In the genomic region with DNA sequence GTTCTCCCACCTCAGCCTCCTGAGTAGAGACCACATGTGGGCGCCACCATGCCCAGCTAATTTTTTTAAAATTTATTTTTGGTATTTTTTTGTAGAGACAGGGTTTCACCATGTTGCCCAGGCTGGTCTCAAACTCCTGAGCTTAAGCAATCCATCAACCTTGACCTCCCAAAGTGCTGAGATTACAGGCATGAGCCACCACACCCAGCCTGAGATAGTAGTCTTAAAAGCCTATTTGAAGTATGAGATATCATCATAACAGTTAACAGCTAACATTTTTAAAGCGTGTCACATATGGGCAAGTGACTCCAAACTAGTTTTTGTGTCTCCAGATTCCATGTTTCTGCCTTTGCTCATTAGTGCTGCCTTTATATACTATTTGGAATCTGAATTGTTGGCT, we compare ENCODE assay signal across 37 cellular contexts.
"Had no signal": no experiment of that assay in that cellular context is flagged by ENCODE, and none has a peak within 500 bp of the region (broad histone marks: within the 10 kb centered on the region; RNA-seq: fewer than 3 reads in every experiment).

No MANE protein-coding gene starts in this region.

- H3K27ac ChIP-seq: adrenal gland, ascending aorta, body of pancreas, brain microvascular endothelial cell, breast epithelium, cardiac muscle cell had no signal

- H3K27me3 Mint-ChIP-seq: activated T-helper 17 cell treated with anti-CD3 and anti-CD28 coated beads, Interleukin-2, amount 50 U/mL, for 72 hours had no signal

- H3K4me1 ChIP-seq: adrenal gland, ascending aorta, body of pancreas, breast epithelium had no signal

- H3K9me3 ChIP-seq: adrenal gland, ascending aorta, body of pancreas, breast epithelium had no signal

- H3K4me3 Mint-ChIP-seq: activated naive CD4-positive, alpha-beta T cell treated with anti-CD3 and anti-CD28 coated beads for 36 hours; activated naive CD4-positive, alpha-beta T cell treated with anti-CD3 and anti-CD28 coated beads, Interleukin-2, amount 10 ng/mL, durations not matched to agents 7 days and 5 days; activated naive CD4-positive, alpha-beta T cell treated with anti-CD3 and anti-CD28 coated beads, Interleukin-2, amount 50 U/mL, for 24 hours; activated naive CD8-positive, alpha-beta T cell; activated naive CD8-positive, alpha-beta T cell treated with anti-CD3 and anti-CD28 coated beads for 36 hours; activated naive CD8-positive, alpha-beta T cell treated with anti-CD3 and anti-CD28 coated beads, Interleukin-2, amount 10 ng/mL, durations not matched to agents 7 days and 5 days; activated naive CD8-positive, alpha-beta T cell treated with anti-CD3 and anti-CD28 coated beads, Interleukin-2, amount 50 U/mL, for 24 hours; activated T-cell treated with anti-CD3 and anti-CD28 coated beads, Interleukin-2, amount 50 U/mL, for 24 hours; activated T-cell treated with anti-CD3 and anti-CD28 coated beads, Interleukin-2, amount 50 U/mL, for 4 hours; activated T-cell treated with anti-CD3 and anti-CD28 coated beads, Interleukin-2, amount 50 U/mL, for 72 hours; activated T-helper 1 cell treated with anti-CD3 and anti-CD28 coated beads, Interleukin-12 subunit alpha, Interleukin-12 subunit beta, Interleukin-2, Interleukin-4 antibody, amounts not matched to agents 30 ng/mL and 10 ng/mL and 1 ng/mL, durations not matched to agents 14 hours and 24 hours and 36 hours; activated T-helper 17 cell treated with anti-CD3 and anti-CD28 coated beads, Interleukin-2, amount 50 U/mL, for 72 hours; brain; central memory CD8-positive, alpha-beta T cell had no signal

- H3K27me3 ChIP-seq: ascending aorta, body of pancreas, brain microvascular endothelial cell, breast epithelium, cardiac muscle cell had no signal

- DNase-seq: activated effector memory CD4-positive, alpha-beta T cell treated with anti-CD3 and anti-CD28 coated beads, Interleukin-2, amount 50 U/mL, for 16 hours; activated effector memory CD4-positive, alpha-beta T cell treated with Interleukin-2 at 50 U/mL for 16 hours; activated gamma-delta T cell; activated gamma-delta T cell treated with Interleukin-2 at 50 U/mL for 16 hours; activated naive CD4-positive, alpha-beta T cell; activated naive CD4-positive, alpha-beta T cell treated with anti-CD3 and anti-CD28 coated beads for 36 hours; activated naive CD4-positive, alpha-beta T cell treated with anti-CD3 and anti-CD28 coated beads, Interleukin-2, amount 10 ng/mL, durations not matched to agents 7 days and 5 days; activated naive CD4-positive, alpha-beta T cell treated with anti-CD3 and anti-CD28 coated beads, Interleukin-2, amount 50 U/mL, for 16 hours; activated naive CD4-positive, alpha-beta T cell treated with Interleukin-2 at 50 U/mL for 16 hours; activated naive CD8-positive, alpha-beta T cell treated with anti-CD3 and anti-CD28 coated beads for 36 hours; activated naive CD8-positive, alpha-beta T cell treated with anti-CD3 and anti-CD28 coated beads, Interleukin-2, amount 10 ng/mL, durations not matched to agents 7 days and 5 days; activated naive CD8-positive, alpha-beta T cell treated with anti-CD3 and anti-CD28 coated beads, Interleukin-2, amount 50 U/mL, for 24 hours; activated T-cell treated with anti-CD3 and anti-CD28 coated beads, Interleukin-2, amount 50 U/mL, for 1 hour; activated T-cell treated with anti-CD3 and anti-CD28 coated beads, Interleukin-2, amount 50 U/mL, for 24 hours; activated T-cell treated with anti-CD3 and anti-CD28 coated beads, Interleukin-2, amount 50 U/mL, for 4 hours; activated T-cell treated with anti-CD3 and anti-CD28 coated beads, Interleukin-2, amount 50 U/mL, for 48 hours; activated T-cell treated with anti-CD3 and anti-CD28 coated beads, Interleukin-2, amount 50 U/mL, for 72 hours; adrenal gland; amniotic stem cell; anterior cingulate cortex; aorta; body of pancreas; brain microvascular endothelial cell; caudate nucleus; central memory CD4-positive, alpha-beta T cell; cerebellar nuclear complex had no signal

- H3K27ac Mint-ChIP-seq: activated naive CD4-positive, alpha-beta T cell treated with anti-CD3 and anti-CD28 coated beads for 36 hours; activated naive CD4-positive, alpha-beta T cell treated with anti-CD3 and anti-CD28 coated beads, Interleukin-2, amount 10 ng/mL, durations not matched to agents 7 days and 5 days; activated naive CD4-positive, alpha-beta T cell treated with anti-CD3 and anti-CD28 coated beads, Interleukin-2, amount 50 U/mL, for 24 hours; activated naive CD4-positive, alpha-beta T cell treated with anti-CD3 and anti-CD28 coated beads, Interleukin-2, amount 50 U/mL, for 72 hours; activated naive CD8-positive, alpha-beta T cell; activated naive CD8-positive, alpha-beta T cell treated with anti-CD3 and anti-CD28 coated beads for 36 hours; activated naive CD8-positive, alpha-beta T cell treated with anti-CD3 and anti-CD28 coated beads, Interleukin-2, amount 10 ng/mL, durations not matched to agents 7 days and 5 days; activated naive CD8-positive, alpha-beta T cell treated with anti-CD3 and anti-CD28 coated beads, Interleukin-2, amount 50 U/mL, for 24 hours; activated T-cell treated with anti-CD3 and anti-CD28 coated beads, Interleukin-2, amount 50 U/mL, for 24 hours; activated T-cell treated with anti-CD3 and anti-CD28 coated beads, Interleukin-2, amount 50 U/mL, for 72 hours; activated T-helper 1 cell treated with anti-CD3 and anti-CD28 coated beads, Interleukin-12 subunit alpha, Interleukin-12 subunit beta, Interleukin-2, Interleukin-4 antibody, amounts not matched to agents 30 ng/mL and 10 ng/mL and 1 ng/mL, durations not matched to agents 14 hours and 24 hours and 36 hours; activated T-helper 17 cell treated with anti-CD3 and anti-CD28 coated beads, Interleukin-2, amount 50 U/mL, for 72 hours; activated T-helper 2 cell treated with anti-CD3 and anti-CD28 coated beads, Interferon-gamma antibody, Interleukin-2, Interleukin-4, amounts not matched to agents 10 μg/mL and 5 μg/mL and 100 μg/mL, durations not matched to agents 14 hours and 24 hours and 36 hours had no signal

- H3K36me3 ChIP-seq: adrenal gland, ascending aorta, brain microvascular endothelial cell, breast epithelium, cardiac muscle cell had no signal

- H3K4me3 ChIP-seq: adrenal gland, ascending aorta, body of pancreas, breast epithelium, cardiac muscle cell had no signal

- H3K4me1 Mint-ChIP-seq: activated naive CD4-positive, alpha-beta T cell treated with anti-CD3 and anti-CD28 coated beads, Interleukin-2, amount 10 ng/mL, durations not matched to agents 7 days and 5 days; activated naive CD4-positive, alpha-beta T cell treated with anti-CD3 and anti-CD28 coated beads, Interleukin-2, amount 50 U/mL, for 24 hours; activated naive CD8-positive, alpha-beta T cell treated with anti-CD3 and anti-CD28 coated beads for 36 hours; activated naive CD8-positive, alpha-beta T cell treated with anti-CD3 and anti-CD28 coated beads, Interleukin-2, amount 10 ng/mL, durations not matched to agents 7 days and 5 days; activated naive CD8-positive, alpha-beta T cell treated with anti-CD3 and anti-CD28 coated beads, Interleukin-2, amount 50 U/mL, for 24 hours; central memory CD8-positive, alpha-beta T cell had no signal

- H3K36me3 Mint-ChIP-seq: activated naive CD4-positive, alpha-beta T cell treated with anti-CD3 and anti-CD28 coated beads, Interleukin-2, amount 10 ng/mL, durations not matched to agents 7 days and 5 days; activated naive CD4-positive, alpha-beta T cell treated with anti-CD3 and anti-CD28 coated beads, Interleukin-2, amount 50 U/mL, for 72 hours; activated naive CD8-positive, alpha-beta T cell; activated naive CD8-positive, alpha-beta T cell treated with anti-CD3 and anti-CD28 coated beads for 36 hours; activated naive CD8-positive, alpha-beta T cell treated with anti-CD3 and anti-CD28 coated beads, Interleukin-2, amount 10 ng/mL, durations not matched to agents 7 days and 5 days; brain had no signal

- H3K9me3 Mint-ChIP-seq: activated naive CD4-positive, alpha-beta T cell treated with anti-CD3 and anti-CD28 coated beads for 36 hours; activated naive CD4-positive, alpha-beta T cell treated with anti-CD3 and anti-CD28 coated beads, Interleukin-2, amount 10 ng/mL, durations not matched to agents 7 days and 5 days; activated naive CD4-positive, alpha-beta T cell treated with anti-CD3 and anti-CD28 coated beads, Interleukin-2, amount 50 U/mL, for 24 hours; activated naive CD4-positive, alpha-beta T cell treated with anti-CD3 and anti-CD28 coated beads, Interleukin-2, amount 50 U/mL, for 72 hours; activated naive CD8-positive, alpha-beta T cell treated with anti-CD3 and anti-CD28 coated beads for 36 hours; activated naive CD8-positive, alpha-beta T cell treated with anti-CD3 and anti-CD28 coated beads, Interleukin-2, amount 10 ng/mL, durations not matched to agents 7 days and 5 days; activated naive CD8-positive, alpha-beta T cell treated with anti-CD3 and anti-CD28 coated beads, Interleukin-2, amount 50 U/mL, for 24 hours; activated T-cell treated with anti-CD3 and anti-CD28 coated beads, Interleukin-2, amount 50 U/mL, for 24 hours; activated T-cell treated with anti-CD3 and anti-CD28 coated beads, Interleukin-2, amount 50 U/mL, for 4 hours; activated T-cell treated with anti-CD3 and anti-CD28 coated beads, Interleukin-2, amount 50 U/mL, for 72 hours; activated T-helper 1 cell treated with anti-CD3 and anti-CD28 coated beads, Interleukin-12 subunit alpha, Interleukin-12 subunit beta, Interleukin-2, Interleukin-4 antibody, amounts not matched to agents 30 ng/mL and 10 ng/mL and 1 ng/mL, durations not matched to agents 14 hours and 24 hours and 36 hours; activated T-helper 17 cell treated with anti-CD3 and anti-CD28 coated beads, Interleukin-2, amount 50 U/mL, for 72 hours; activated T-helper 2 cell treated with anti-CD3 and anti-CD28 coated beads, Interferon-gamma antibody, Interleukin-2, Interleukin-4, amounts not matched to agents 10 μg/mL and 5 μg/mL and 100 μg/mL, durations not matched to agents 14 hours and 24 hours and 36 hours; brain; central memory CD8-positive, alpha-beta T cell had no signal
